In genomic region chr10:28449382-28449781, GRCh38 we compare ENCODE assay signal across 4 cellular contexts.
TF ChIP-seq lines count a peak whose summit lies in the region.

No MANE protein-coding gene starts in this region.

TF ChIP-seq in SK-N-SH, 30 proteins besides CTCF, POLR2A, EP300 and RAD21:
- TF ChIP-seq ELF1 (IDR thresholded peaks at IDR 0.05) = no peak
- TF ChIP-seq GATA2 (CRISPR knock-in tag; IDR thresholded peaks at IDR 0.05) = peak; percentile 79

TF ChIP-seq in SK-N-SH treated with all-trans-retinoic acid at 6 μM for 48 hours, 23 proteins besides CTCF, POLR2A, EP300 and RAD21:
- no peak for TF ChIP-seq TCF4 (CRISPR knock-in tag; IDR thresholded peaks at IDR 0.05; ENCODE audit: borderline replicate concordance)

TF ChIP-seq in GM23338, 12 proteins besides CTCF, POLR2A, EP300 and RAD21 (continues in another document):
- TF ChIP-seq NANOG (IDR thresholded peaks at IDR 0.05; ENCODE audit: borderline replicate concordance) (no peak), REST (IDR thresholded peaks at IDR 0.05; ENCODE audit: unreplicated experiment) (no peak), ZNF114 (CRISPR knock-in tag; IDR thresholded peaks at IDR 0.05) (no peak), STAT1 (IDR thresholded peaks at IDR 0.05; ENCODE audit: unreplicated experiment) (no peak), ZNF331 (CRISPR knock-in tag; IDR thresholded peaks at IDR 0.05; ENCODE audit: low read depth) (no peak), ZNF462 (CRISPR knock-in tag; IDR thresholded peaks at IDR 0.05) (no peak), ETS1 (IDR thresholded peaks at IDR 0.05) (no peak), CREB1 (CRISPR knock-in tag; IDR thresholded peaks at IDR 0.05; ENCODE audit: low read depth) (no peak), POLR2AphosphoS5 (IDR thresholded peaks at IDR 0.05; ENCODE audit: low read depth) (no peak), EZH2phosphoT487 (IDR thresholded peaks at IDR 0.05; ENCODE audit: unreplicated experiment) (no peak), JUNB (IDR thresholded peaks at IDR 0.05; ENCODE audit: unreplicated experiment) (no peak)

TF ChIP-seq in H1, 55 proteins besides CTCF, POLR2A, EP300 and RAD21:
- TF ChIP-seq CHD7 (IDR thresholded peaks at IDR 0.05; ENCODE audit: insufficient replicate concordance, low read length) = no peak
